Comparison of ENCODE assay signal across 12 cellular contexts in genomic region chr7:144508702-144509101, GRCh38.
A peak's percentile ranks its signal among the peaks of the same experiment; 100 is the strongest.
DNase-seq lines count a peak whose midpoint lies in the region; ATAC-seq and TF ChIP-seq lines count a peak whose summit lies in the region.
"Had no signal": no experiment of that assay in that cellular context is flagged by ENCODE, and none has a peak within 500 bp of the region (broad histone marks: within the 10 kb centered on the region; RNA-seq: fewer than 3 reads in every experiment).

No MANE protein-coding gene starts in this region.

- H3K27me3 ChIP-seq in MM.1S (replicated peaks; ENCODE audit: insufficient read depth, low read length) (no peaks in the 10 kb centered on the region), tibial artery (no peaks in the 10 kb centered on the region), gastrocnemius medialis (no peaks in the 10 kb centered on the region)

- no peak for TF ChIP-seq POLR2A in gastrocnemius medialis (IDR thresholded peaks at IDR 0.05)

- peaks cover 11% of the 10 kb centered on the region for H3K4me1 ChIP-seq in MM.1S (ENCODE audit: low read length)
- no peaks in the 10 kb centered on the region for H3K4me1 ChIP-seq in tibial artery
- no peaks in the 10 kb centered on the region for H3K4me1 ChIP-seq in gastrocnemius medialis

- no peaks in the 10 kb centered on the region for H3K9me2 ChIP-seq in MM.1S (replicated peaks; ENCODE audit: insufficient read depth, low read length)
- H3K9me2 ChIP-seq: SK-N-SH had no signal

- peak; percentile 89 for DNase-seq in MM.1S
- DNase-seq in tibial artery = no peak
- no peak for DNase-seq in gastrocnemius medialis
- DNase-seq in epidermal melanocyte (ENCODE audit: insufficient read length, low spot score) = no peak
- DNase-seq: activated effector memory CD4-positive, alpha-beta T cell treated with anti-CD3 and anti-CD28 coated beads, Interleukin-2, amount 50 U/mL, for 16 hours; endodermal cell; SK-N-SH had no signal

- H3K4me3 ChIP-seq in MM.1S (ENCODE audit: low read length) = peak overlapping the region; percentile 8; the same call in 1 of the 2 replicates
- no peak overlapping the region for H3K4me3 ChIP-seq in tibial artery
- H3K4me3 ChIP-seq in gastrocnemius medialis = no peak overlapping the region
- H3K4me3 ChIP-seq: lung had no signal

- intact Hi-C loops in tibial artery (cut with DNase I; ENCODE audit: low total_unique reads) (no loop called here), gastrocnemius medialis (cut with DNase I; ENCODE audit: low total_unique reads) (no loop called here)

- no peaks in the 10 kb centered on the region for H4K20me1 ChIP-seq in MM.1S (ENCODE audit: insufficient read depth, low read length)

- TF ChIP-seq CTCF in MM.1S (IDR thresholded peaks at IDR 0.05; ENCODE audit: low read length) = no peak
- TF ChIP-seq CTCF in tibial artery (IDR thresholded peaks at IDR 0.05) = no peak
- no peak for TF ChIP-seq CTCF in gastrocnemius medialis (IDR thresholded peaks at IDR 0.05 in 4 of 5, conservative IDR thresholded peaks at IDR 0.05 in 1 of 5)

- ATAC-seq in GM18870 (IDR thresholded peaks at IDR 0.05; ENCODE audit: unreplicated experiment) (peak; percentile 95), GM21381 (IDR thresholded peaks at IDR 0.05; ENCODE audit: unreplicated experiment) (peak; percentile 79), HG02973 (IDR thresholded peaks at IDR 0.05; ENCODE audit: unreplicated experiment) (peak; percentile 93), gastrocnemius medialis (no peak)
- ATAC-seq: stimulated activated memory B cell treated with anti-CD40 and anti-IgM and Interleukin-4, amounts not matched to agents 10 μg/mL and 1 μg/mL and 100 μg/mL, for 72 hours had no signal

- in situ Hi-C loops in gastrocnemius medialis (cut with MboI; ENCODE audit: low sequenced_read_pairs in 4 of 4) = no loop called here

- H3K9me3 ChIP-seq in MM.1S (replicated peaks; ENCODE audit: insufficient read depth, low read length) = no peaks in the 10 kb centered on the region
- peaks cover 0 to 10% (median 6%) of the 10 kb centered on the region in 3 donors for H3K9me3 ChIP-seq in tibial artery
- no peaks in the 10 kb centered on the region for H3K9me3 ChIP-seq in gastrocnemius medialis
- H3K9me3 ChIP-seq: SK-N-SH had no signal

- no peak overlapping the region for H3K9ac ChIP-seq in MM.1S (ENCODE audit: low read length)
- H3K9ac ChIP-seq: SK-N-SH had no signal

- H3K27ac ChIP-seq in MM.1S (ENCODE audit: low read length) = peak overlapping the region; percentile 54; the same call in 1 of the 2 replicates
- H3K27ac ChIP-seq in tibial artery = no peak overlapping the region
- no peak overlapping the region for H3K27ac ChIP-seq in gastrocnemius medialis

- H3K79me2 ChIP-seq in MM.1S (ENCODE audit: low read length) = no peaks in the 10 kb centered on the region

- peak overlapping the region; percentile 48; the same call in 1 of the 2 replicates for H2AFZ ChIP-seq in MM.1S (ENCODE audit: low read length)

- H3F3A ChIP-seq in MM.1S (ENCODE audit: insufficient read depth, low read length) = peaks cover 10% of the 10 kb centered on the region

- H3K36me3 ChIP-seq in MM.1S (replicated peaks; ENCODE audit: insufficient read depth, low read length) = no peaks in the 10 kb centered on the region
- peaks cover 0 to 4% (median 0%) of the 10 kb centered on the region in 3 donors for H3K36me3 ChIP-seq in tibial artery
- H3K36me3 ChIP-seq in gastrocnemius medialis = no peaks in the 10 kb centered on the region

- peak overlapping the region; percentile 56 for H3K4me2 ChIP-seq in MM.1S (ENCODE audit: low read depth, low read length)
- H3K4me2 ChIP-seq: SK-N-SH had no signal

Comparison
In these comparisons a context has a peak if more than half of its experiments do, and no peak if none do; other contexts are left out.
1. ATAC-seq: peak in GM18870 (single experiment), GM21381 (single experiment) and HG02973 (single experiment); none in gastrocnemius medialis (0 of 2).